ENCODE assay signal across 32 cellular contexts in genomic region chr19:51931921-51932320, GRCh38.
"Had no signal": no experiment of that assay in that cellular context is flagged by ENCODE, and none has a peak within 500 bp of the region (broad histone marks: within the 10 kb centered on the region; RNA-seq: fewer than 3 reads in every experiment).

No MANE protein-coding gene starts in this region.

- H3K4me1 ChIP-seq: breast epithelium, SJSA1 had no signal

- H3K27me3 Mint-ChIP-seq: activated CD4-positive, alpha-beta memory T cell treated with anti-CD3 and anti-CD28 coated beads for 36 hours had no signal

- H3K4me3 Mint-ChIP-seq: activated CD4-positive, alpha-beta memory T cell treated with anti-CD3 and anti-CD28 coated beads for 36 hours; activated naive CD4-positive, alpha-beta T cell treated with anti-CD3 and anti-CD28 coated beads for 36 hours; activated T-cell treated with anti-CD3 and anti-CD28 coated beads, Interleukin-2, amount 50 U/mL, for 4 hours; activated T-helper 1 cell treated with anti-CD3 and anti-CD28 coated beads, Interleukin-12 subunit alpha, Interleukin-12 subunit beta, Interleukin-2, Interleukin-4 antibody, amounts not matched to agents 30 ng/mL and 10 ng/mL and 1 ng/mL, durations not matched to agents 14 hours and 24 hours and 36 hours; T-helper 1 cell treated with Interleukin-12 subunit alpha and Interleukin-12 subunit beta and Interleukin-4 antibody, amounts not matched to agents 30 μg/mL and 1 μg/mL, for 36 hours; T-helper 2 cell treated with Interferon-gamma antibody and Interleukin-4, amounts not matched to agents 5 μg/mL and 100 μg/mL, for 36 hours had no signal

- H3K4me3 ChIP-seq: adrenal gland, body of pancreas, breast epithelium, Peyer's patch, SJSA1 had no signal

- H3K9ac ChIP-seq: KMS-11, SK-N-SH had no signal

- ATAC-seq: activated CD4-positive, CD25-positive, alpha-beta regulatory T cell treated with anti-CD3 and anti-CD28 coated beads, Interleukin-2, amount 50 U/mL, for 24 hours; activated naive CD4-positive, alpha-beta T cell treated with anti-CD3 and anti-CD28 coated beads, Interleukin-2, amount 50 U/mL, for 72 hours; activated T-cell treated with anti-CD3 and anti-CD28 coated beads, Interleukin-2, amount 50 U/mL, for 4 hours; body of pancreas; PC-3 had no signal

- H3K27ac ChIP-seq: adrenal gland, body of pancreas, breast epithelium, KMS-11, Peyer's patch, SJSA1 had no signal

- H3K27me3 ChIP-seq: adrenal gland, body of pancreas, breast epithelium, Peyer's patch, SJSA1 had no signal

- H3K27ac Mint-ChIP-seq: activated CD4-positive, alpha-beta memory T cell treated with anti-CD3 and anti-CD28 coated beads for 36 hours; activated naive CD4-positive, alpha-beta T cell treated with anti-CD3 and anti-CD28 coated beads for 36 hours; activated naive CD4-positive, alpha-beta T cell treated with anti-CD3 and anti-CD28 coated beads, Interleukin-2, amount 50 U/mL, for 72 hours; activated T-helper 1 cell treated with anti-CD3 and anti-CD28 coated beads, Interleukin-12 subunit alpha, Interleukin-12 subunit beta, Interleukin-2, Interleukin-4 antibody, amounts not matched to agents 30 ng/mL and 10 ng/mL and 1 ng/mL, durations not matched to agents 14 hours and 24 hours and 36 hours; T-helper 1 cell treated with Interleukin-12 subunit alpha and Interleukin-12 subunit beta and Interleukin-4 antibody, amounts not matched to agents 30 μg/mL and 1 μg/mL, for 36 hours; T-helper 2 cell treated with Interferon-gamma antibody and Interleukin-4, amounts not matched to agents 5 μg/mL and 100 μg/mL, for 36 hours had no signal

- DNase-seq: activated CD4-positive, alpha-beta memory T cell treated with anti-CD3 and anti-CD28 coated beads for 36 hours; activated CD4-positive, alpha-beta T cell treated with anti-CD3 and anti-CD28 coated beads for 4 hours; activated CD4-positive, alpha-beta T cell treated with anti-CD3 and anti-CD28 coated beads, Interleukin-2, amount 50 U/mL, for 1 hour; activated CD8-positive, alpha-beta memory T cell treated with anti-CD3 and anti-CD28 coated beads, Interleukin-2, amount 50 U/mL, for 4 hours; activated gamma-delta T cell treated with Interleukin-2 at 50 U/mL for 16 hours; activated naive CD4-positive, alpha-beta T cell treated with anti-CD3 and anti-CD28 coated beads for 36 hours; activated T-cell treated with anti-CD3 and anti-CD28 coated beads for 4 hours; activated T-cell treated with anti-CD3 and anti-CD28 coated beads, Interleukin-2, amount 50 U/mL, for 4 hours; adrenal gland; body of pancreas; MM.1S; MV-4-11; NCI-H1092; NCI-H1436 treated with DMSO at 0.1 percent for 48 hours; NCI-H1694 treated with DMSO at 0.1 percent for 48 hours; NCI-H2029; NCI-H345; NCI-H524 treated with DMSO at 0.1 percent for 48 hours; PC-3; Peyer's patch; RPMI8226; SHP77 treated with DMSO at 0.1 percent for 48 hours; SK-N-SH had no signal

- H3K9me3 ChIP-seq: SK-N-SH had no signal

- FAIRE-seq: astrocyte had no signal

- H3K4me2 ChIP-seq: KMS-11, SK-N-SH had no signal
